8 cellular contexts compared by ENCODE assay signal in genomic region chr22:27801616-27802388, GRCh38. TPM values are rescaled to one million over a fixed set of nuclear protein-coding genes. Genes with fewer than 3 reads are reported as not detected.
A peak's percentile ranks its signal among the peaks of the same experiment; 100 is the strongest.
DNase-seq lines count a peak whose midpoint lies in the region; ATAC-seq lines count a peak whose summit lies in the region.

Gene MN1 (minus strand): TSS chr22:27801756. CDS start chr22:27800543, 1,213 bp downstream.

- H3K4me1 Mint-ChIP-seq in activated CD4-positive, alpha-beta T cell treated with anti-CD3 and anti-CD28 coated beads for 36 hours: peaks cover 8% of the 10 kb centered on the region

- H3K4me3 Mint-ChIP-seq in activated CD4-positive, alpha-beta T cell treated with anti-CD3 and anti-CD28 coated beads for 36 hours: peak within 1 kb of the TSS; percentile 72

- peaks cover 23% of the 10 kb centered on the region for H3K27me3 Mint-ChIP-seq in activated CD4-positive, alpha-beta T cell treated with anti-CD3 and anti-CD28 coated beads for 36 hours

- CTCF ChIA-PET in activated CD4-positive, alpha-beta T cell treated with anti-CD3 and anti-CD28 coated beads for 36 hours (lab: Charles Lee): interaction anchor here (1.6 kb wide), 1 partner anchor 1123 kb away, joined by 4 read pairs; no protein-coding TSS in a partner anchor

- peak within 1 kb of the TSS; percentile 39 for H3K27ac ChIP-seq in cingulate gyrus (ENCODE audit: low read depth, low read length)

- DNase-seq in NCI-H748 (lab: John Stamatoyannopoulos, UW; ENCODE audit: unreplicated experiment) (peak; percentile 37), NCI-H748 treated with DMSO at 0.1 percent for 48 hours (lab: John Stamatoyannopoulos, UW) (no peak), kidney tubule cell (ENCODE audit: low spot score) (peak; percentile 35), amniotic stem cell (lab: John Stamatoyannopoulos, UW) (no peak)
- peak; percentile 57 for DNase-seq in activated CD4-positive, alpha-beta T cell treated with anti-CD3 and anti-CD28 coated beads for 36 hours
- peak; percentile 19 to 21 for DNase-seq in stimulated activated CD4-positive, alpha-beta T cell treated with anti-CD3 and anti-CD28 coated beads, Interleukin-12 subunit alpha, Interleukin-12 subunit beta, amount 100 ng/mL, for 24 hours (ENCODE audit: low read depth in 2 of 2)

- POLR2A ChIA-PET in activated CD4-positive, alpha-beta T cell treated with anti-CD3 and anti-CD28 coated beads for 36 hours (lab: Charles Lee): interaction anchor here (0.5 kb wide), 1 partner anchor 865 kb away, joined by 3 read pairs; no protein-coding TSS in a partner anchor

- no peaks in the 10 kb centered on the region for H3K9me3 Mint-ChIP-seq in activated CD4-positive, alpha-beta T cell treated with anti-CD3 and anti-CD28 coated beads for 36 hours (ENCODE audit: low read depth)

- H3K36me3 Mint-ChIP-seq in activated CD4-positive, alpha-beta T cell treated with anti-CD3 and anti-CD28 coated beads for 36 hours (ENCODE audit: low read depth): no peaks in the 10 kb centered on the region

- H3K27ac Mint-ChIP-seq in activated CD4-positive, alpha-beta T cell treated with anti-CD3 and anti-CD28 coated beads for 36 hours: no peak within 1 kb of the TSS

- intact Hi-C loops in activated CD4-positive, alpha-beta T cell treated with anti-CD3 and anti-CD28 coated beads for 36 hours (cut with DNase I, micrococcal nuclease): loop anchor here (2.0 to 10.0 kb wide), 6 partner anchors 205 to 1127 kb away; no protein-coding TSS in a partner anchor

- ATAC-seq in activated CD4-positive, alpha-beta T cell treated with anti-CD3 and anti-CD28 coated beads for 36 hours: peak; percentile 57
- ATAC-seq in HG02798 (IDR thresholded peaks at IDR 0.05; ENCODE audit: poor library complexity, unreplicated experiment): no peak

RNA-seq across cellular contexts. Expression of gene MN1, which starts in this region (rescaled TPM):
- total RNA-seq in activated CD4-positive, alpha-beta T cell treated with anti-CD3 and anti-CD28 coated beads for 36 hours: under 1 TPM; 0.05 to 0.12 TPM

Comparison
In these comparisons a context has a peak if more than half of its experiments do, and no peak if none do; other contexts are left out.
1. DNase-seq: peak in NCI-H748 (single experiment), kidney tubule cell (single experiment) and stimulated activated CD4-positive, alpha-beta T cell treated with anti-CD3 and anti-CD28 coated beads, Interleukin-12 subunit alpha, Interleukin-12 subunit beta, amount 100 ng/mL, for 24 hours (2 of 2); none in NCI-H748 treated with DMSO at 0.1 percent for 48 hours (single experiment) and amniotic stem cell (single experiment).
2. Peak in DNase-seq and ATAC-seq in activated CD4-positive, alpha-beta T cell treated with anti-CD3 and anti-CD28 coated beads for 36 hours; RNA of the gene not detected or under 1 TPM.